1 cellular context compared by ENCODE assay signal in the genomic region with DNA sequence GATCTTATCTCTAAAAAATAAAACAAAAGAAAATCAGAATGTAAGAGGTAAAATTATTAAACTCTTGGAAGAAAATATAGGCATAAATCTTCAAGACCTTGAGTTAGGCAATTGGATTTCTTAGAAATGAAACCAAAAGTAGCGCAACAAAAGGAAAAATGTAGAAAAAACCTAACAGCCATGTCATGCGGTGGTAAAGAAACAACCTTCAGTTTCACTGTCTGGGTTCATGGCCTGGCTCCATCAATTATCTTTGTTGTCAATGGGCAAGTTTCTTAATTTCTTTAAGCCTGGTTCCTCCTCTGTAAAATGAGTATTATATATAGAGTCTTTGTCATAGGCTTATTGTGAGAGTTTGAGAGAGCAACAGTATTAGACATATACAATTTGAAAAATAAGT.
A peak's percentile ranks its signal among the peaks of the same experiment; 100 is the strongest.
TF ChIP-seq lines count a peak whose summit lies in the region.

No MANE protein-coding gene starts in this region.

TF ChIP-seq in GM12878, 131 proteins besides CTCF, POLR2A, EP300 and RAD21 (continued from another document):
- no peak for TF ChIP-seq POLR2AphosphoS5 (IDR thresholded peaks at IDR 0.05; ENCODE audit: low read length)
- no peak for TF ChIP-seq CEBPB (IDR thresholded peaks at IDR 0.05; ENCODE audit: borderline replicate concordance in 1 of 2, low read depth in 2 of 2, low read length in 2 of 2)
- TF ChIP-seq MLLT1 (IDR thresholded peaks at IDR 0.05): peak; percentile 69; the same call in 1 of the 2 replicates
- no peak for TF ChIP-seq GABPA (IDR thresholded peaks at IDR 0.05; ENCODE audit: low read depth)
- TF ChIP-seq, protein P1, sequence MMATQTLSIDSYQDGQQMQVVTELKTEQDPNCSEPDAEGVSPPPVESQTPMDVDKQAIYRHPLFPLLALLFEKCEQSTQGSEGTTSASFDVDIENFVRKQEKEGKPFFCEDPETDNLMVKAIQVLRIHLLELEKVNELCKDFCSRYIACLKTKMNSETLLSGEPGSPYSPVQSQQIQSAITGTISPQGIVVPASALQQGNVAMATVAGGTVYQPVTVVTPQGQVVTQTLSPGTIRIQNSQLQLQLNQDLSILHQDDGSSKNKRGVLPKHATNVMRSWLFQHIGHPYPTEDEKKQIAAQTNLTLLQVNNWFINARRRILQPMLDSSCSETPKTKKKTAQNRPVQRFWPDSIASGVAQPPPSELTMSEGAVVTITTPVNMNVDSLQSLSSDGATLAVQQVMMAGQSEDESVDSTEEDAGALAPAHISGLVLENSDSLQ (IDR thresholded peaks at IDR 0.05): peak; percentile 63; the same call in 1 of the 2 replicates
- TF ChIP-seq ETV6 (conservative IDR thresholded peaks at IDR 0.05 in 1 of 2, IDR thresholded peaks at IDR 0.05 in 1 of 2; ENCODE audit: borderline replicate concordance in 1 of 2, low read depth in 1 of 2): no peak
- peak; percentile 29; the same call in 1 of the 2 replicates for TF ChIP-seq MTA2 (IDR thresholded peaks at IDR 0.05; ENCODE audit: low read depth)
- peak; percentile 72 for TF ChIP-seq ATF7 (IDR thresholded peaks at IDR 0.05; ENCODE audit: low read depth)
- TF ChIP-seq BMI1 (IDR thresholded peaks at IDR 0.05; ENCODE audit: borderline replicate concordance): no peak
- TF ChIP-seq BCL11A (IDR thresholded peaks at IDR 0.05; ENCODE audit: low read depth, low read length): 0 out of 2 replicates have a peak, but pooled peaks have one; percentile 7
- no peak for TF ChIP-seq LARP7 (IDR thresholded peaks at IDR 0.05)
- TF ChIP-seq HCFC1 (IDR thresholded peaks at IDR 0.05; ENCODE audit: low read length): no peak
- TF ChIP-seq MXI1 (IDR thresholded peaks at IDR 0.05; ENCODE audit: low read depth, low read length): no peak
- TF ChIP-seq TARDBP (IDR thresholded peaks at IDR 0.05; ENCODE audit: borderline replicate concordance): no peak
- TF ChIP-seq, protein P2, sequence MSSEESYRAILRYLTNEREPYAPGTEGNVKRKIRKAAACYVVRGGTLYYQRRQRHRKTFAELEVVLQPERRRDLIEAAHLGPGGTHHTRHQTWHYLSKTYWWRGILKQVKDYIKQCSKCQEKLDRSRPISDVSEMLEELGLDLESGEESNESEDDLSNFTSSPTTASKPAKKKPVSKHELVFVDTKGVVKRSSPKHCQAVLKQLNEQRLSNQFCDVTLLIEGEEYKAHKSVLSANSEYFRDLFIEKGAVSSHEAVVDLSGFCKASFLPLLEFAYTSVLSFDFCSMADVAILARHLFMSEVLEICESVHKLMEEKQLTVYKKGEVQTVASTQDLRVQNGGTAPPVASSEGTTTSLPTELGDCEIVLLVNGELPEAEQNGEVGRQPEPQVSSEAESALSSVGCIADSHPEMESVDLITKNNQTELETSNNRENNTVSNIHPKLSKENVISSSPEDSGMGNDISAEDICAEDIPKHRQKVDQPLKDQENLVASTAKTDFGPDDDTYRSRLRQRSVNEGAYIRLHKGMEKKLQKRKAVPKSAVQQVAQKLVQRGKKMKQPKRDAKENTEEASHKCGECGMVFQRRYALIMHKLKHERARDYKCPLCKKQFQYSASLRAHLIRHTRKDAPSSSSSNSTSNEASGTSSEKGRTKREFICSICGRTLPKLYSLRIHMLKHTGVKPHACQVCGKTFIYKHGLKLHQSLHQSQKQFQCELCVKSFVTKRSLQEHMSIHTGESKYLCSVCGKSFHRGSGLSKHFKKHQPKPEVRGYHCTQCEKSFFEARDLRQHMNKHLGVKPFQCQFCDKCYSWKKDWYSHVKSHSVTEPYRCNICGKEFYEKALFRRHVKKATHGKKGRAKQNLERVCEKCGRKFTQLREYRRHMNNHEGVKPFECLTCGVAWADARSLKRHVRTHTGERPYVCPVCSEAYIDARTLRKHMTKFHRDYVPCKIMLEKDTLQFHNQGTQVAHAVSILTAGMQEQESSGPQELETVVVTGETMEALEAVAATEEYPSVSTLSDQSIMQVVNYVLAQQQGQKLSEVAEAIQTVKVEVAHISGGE (CRISPR knock-in tag; IDR thresholded peaks at IDR 0.05): no peak
- TF ChIP-seq ZNF384 (IDR thresholded peaks at IDR 0.05; ENCODE audit: borderline replicate concordance, low read depth, low read length): peak; percentile 63; the same call in 1 of the 2 replicates
- TF ChIP-seq, protein P3, sequence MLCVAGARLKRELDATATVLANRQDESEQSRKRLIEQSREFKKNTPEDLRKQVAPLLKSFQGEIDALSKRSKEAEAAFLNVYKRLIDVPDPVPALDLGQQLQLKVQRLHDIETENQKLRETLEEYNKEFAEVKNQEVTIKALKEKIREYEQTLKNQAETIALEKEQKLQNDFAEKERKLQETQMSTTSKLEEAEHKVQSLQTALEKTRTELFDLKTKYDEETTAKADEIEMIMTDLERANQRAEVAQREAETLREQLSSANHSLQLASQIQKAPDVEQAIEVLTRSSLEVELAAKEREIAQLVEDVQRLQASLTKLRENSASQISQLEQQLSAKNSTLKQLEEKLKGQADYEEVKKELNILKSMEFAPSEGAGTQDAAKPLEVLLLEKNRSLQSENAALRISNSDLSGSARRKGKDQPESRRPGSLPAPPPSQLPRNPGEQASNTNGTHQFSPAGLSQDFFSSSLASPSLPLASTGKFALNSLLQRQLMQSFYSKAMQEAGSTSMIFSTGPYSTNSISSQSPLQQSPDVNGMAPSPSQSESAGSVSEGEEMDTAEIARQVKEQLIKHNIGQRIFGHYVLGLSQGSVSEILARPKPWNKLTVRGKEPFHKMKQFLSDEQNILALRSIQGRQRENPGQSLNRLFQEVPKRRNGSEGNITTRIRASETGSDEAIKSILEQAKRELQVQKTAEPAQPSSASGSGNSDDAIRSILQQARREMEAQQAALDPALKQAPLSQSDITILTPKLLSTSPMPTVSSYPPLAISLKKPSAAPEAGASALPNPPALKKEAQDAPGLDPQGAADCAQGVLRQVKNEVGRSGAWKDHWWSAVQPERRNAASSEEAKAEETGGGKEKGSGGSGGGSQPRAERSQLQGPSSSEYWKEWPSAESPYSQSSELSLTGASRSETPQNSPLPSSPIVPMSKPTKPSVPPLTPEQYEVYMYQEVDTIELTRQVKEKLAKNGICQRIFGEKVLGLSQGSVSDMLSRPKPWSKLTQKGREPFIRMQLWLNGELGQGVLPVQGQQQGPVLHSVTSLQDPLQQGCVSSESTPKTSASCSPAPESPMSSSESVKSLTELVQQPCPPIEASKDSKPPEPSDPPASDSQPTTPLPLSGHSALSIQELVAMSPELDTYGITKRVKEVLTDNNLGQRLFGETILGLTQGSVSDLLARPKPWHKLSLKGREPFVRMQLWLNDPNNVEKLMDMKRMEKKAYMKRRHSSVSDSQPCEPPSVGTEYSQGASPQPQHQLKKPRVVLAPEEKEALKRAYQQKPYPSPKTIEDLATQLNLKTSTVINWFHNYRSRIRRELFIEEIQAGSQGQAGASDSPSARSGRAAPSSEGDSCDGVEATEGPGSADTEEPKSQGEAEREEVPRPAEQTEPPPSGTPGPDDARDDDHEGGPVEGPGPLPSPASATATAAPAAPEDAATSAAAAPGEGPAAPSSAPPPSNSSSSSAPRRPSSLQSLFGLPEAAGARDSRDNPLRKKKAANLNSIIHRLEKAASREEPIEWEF (IDR thresholded peaks at IDR 0.05; ENCODE audit: insufficient replicate concordance, low read depth, low read length): no peak
TF ChIP-seq in GM12878: peak in this region for 7.
